ENCODE assay signal across 8 cellular contexts in genomic region chr3:156527060-156527459, GRCh38.
"Had no signal": no experiment of that assay in that cellular context is flagged by ENCODE, and none has a peak within 500 bp of the region (broad histone marks: within the 10 kb centered on the region; RNA-seq: fewer than 3 reads in every experiment).

No MANE protein-coding gene starts in this region.

- H3K4me3 ChIP-seq: GM12878 had no signal

- FAIRE-seq: G401.6, GM12878, GM12891, GM12892, GM18507, GM19239 had no signal

- ATAC-seq: GM12878 had no signal

- DNase-seq: GDM1, GF-D8 had no signal
